Comparison of ENCODE assay signal across 9 cellular contexts in the genomic region with DNA sequence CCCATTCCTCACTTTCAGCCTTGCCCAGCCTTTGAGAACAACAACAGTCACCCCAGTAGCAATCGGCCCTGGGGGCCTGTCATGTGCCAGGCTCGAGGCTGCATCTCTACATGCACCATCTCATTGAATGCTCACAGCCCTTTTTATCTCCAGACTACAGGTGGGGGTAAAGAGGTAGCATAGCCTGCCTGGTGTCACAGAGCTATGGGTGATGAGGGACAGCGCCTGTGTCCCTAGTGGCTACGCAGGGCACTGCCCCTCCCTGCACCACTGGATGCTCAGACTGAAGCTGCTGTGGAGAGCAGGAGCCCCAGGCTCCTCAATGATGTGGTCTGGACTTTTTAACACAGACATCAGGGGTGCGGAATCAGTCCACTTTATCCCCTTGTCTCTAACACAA. TPM values are rescaled to one million over a fixed set of nuclear protein-coding genes. Genes with fewer than 3 reads are reported as not detected.
DNase-seq lines count a peak whose midpoint lies in the region; ATAC-seq, FAIRE-seq and TF ChIP-seq lines count a peak whose summit lies in the region.
"Had no signal": no experiment of that assay in that cellular context is flagged by ENCODE, and none has a peak within 500 bp of the region (broad histone marks: within the 10 kb centered on the region; RNA-seq: fewer than 3 reads in every experiment).

No MANE protein-coding gene starts in this region.

- H3K4me3 ChIP-seq in dorsolateral prefrontal cortex = peak overlapping the region in 55 of 59 donors; percentile 4 to 79 (median 62)
- no peak overlapping the region for H3K4me3 ChIP-seq in pancreas
- H3K4me3 ChIP-seq in left lung = no peak overlapping the region

- intact Hi-C loops in dorsolateral prefrontal cortex (cut with DNase I) (no loop called here), pancreas (cut with DNase I) (no loop called here), left lung (cut with DNase I) (no loop called here)

- ATAC-seq in pancreas = peak in 3 of 4 donors; percentile 39 to 60 (median 58)
- ATAC-seq in left lung = no peak
- no peak for ATAC-seq in GM18517 (IDR thresholded peaks at IDR 0.05; ENCODE audit: unreplicated experiment)

- H3K36me3 ChIP-seq in pancreas (no peaks in the 10 kb centered on the region), left lung (no peaks in the 10 kb centered on the region)

- WGBS in pancreas, 2 donors = 57 to 64% methylated on average over 5 of the region's 5 CpGs

- no peaks in the 10 kb centered on the region for H3K27me3 ChIP-seq in dorsolateral prefrontal cortex
- H3K27me3 ChIP-seq in pancreas = no peaks in the 10 kb centered on the region
- H3K27me3 ChIP-seq in left lung = peaks cover 0 to 23% of the 10 kb centered on the region in 2 donors

- H3K27ac ChIP-seq in dorsolateral prefrontal cortex (peak overlapping the region in 53 of 59 donors; percentile 9 to 93 (median 76)), pancreas (no peak overlapping the region), left lung (no peak overlapping the region)

- peak in 32 of 56 donors; percentile 7 to 49 (median 26) for TF ChIP-seq CTCF in dorsolateral prefrontal cortex (IDR thresholded peaks at IDR 0.05 in 54 of 56, conservative IDR thresholded peaks at IDR 0.05 in 2 of 56; ENCODE audit: low read depth in 1 of 56, partially characterized antibody in 56 of 56)
- TF ChIP-seq CTCF in pancreas (IDR thresholded peaks at IDR 0.05) = peak in 2 of 4 donors; percentile 23 to 30
- TF ChIP-seq CTCF in left lung (IDR thresholded peaks at IDR 0.05) = no peak

- FAIRE-seq in pancreas (lab: Jason Lieb, UNC) = no peak

- H3K9me3 ChIP-seq in pancreas (no peaks in the 10 kb centered on the region), left lung (no peaks in the 10 kb centered on the region)

- H3K4me1 ChIP-seq in pancreas (no peaks in the 10 kb centered on the region), left lung (no peaks in the 10 kb centered on the region)

- DNase-seq in NCI-H1092 treated with DMSO at 0.1 percent for 48 hours (lab: John Stamatoyannopoulos, UW) = peak; percentile 11
- no peak for DNase-seq in NCI-H1092 (lab: John Stamatoyannopoulos, UW)
- peak; percentile 6 for DNase-seq in LoVo (ENCODE audit: low spot score)
- peak in 1 of 10 donors; percentile 40 for DNase-seq in dorsolateral prefrontal cortex
- peak in 1 of 6 donors; percentile 48 for DNase-seq in pancreas
- no peak for DNase-seq in left lung
- no peak for DNase-seq in NCI-H524 treated with DMSO at 0.1 percent for 48 hours (lab: John Stamatoyannopoulos, UW)
- DNase-seq: HCEC 1CT had no signal

RNA-seq across cellular contexts. Expression of gene CAMK2A, which starts 2.8 kb away (rescaled TPM):
- total RNA-seq in dorsolateral prefrontal cortex = 1,000 to 10,000 TPM in 71 of 120 experiments, 100 to 1,000 TPM in 49; 264 to 1,671 (median 1,064) TPM
- total RNA-seq in pancreas = under 1 TPM in 4 of 6 donors, not detected in 2; 0.03 to 0.19 (median 0.06) TPM
- polyA plus RNA-seq in pancreas = under 1 TPM in 1 of 2 donors, not detected in 1; 0.12 TPM
- total RNA-seq in left lung = 1 to 10 TPM in 1 of 2 donors, under 1 TPM in 1; 0.64 to 1.2 TPM

RNA-seq across cellular contexts. Expression of gene ARSI, which starts 15.9 kb away (rescaled TPM):
- total RNA-seq in dorsolateral prefrontal cortex (1 to 10 TPM in 112 of 120 experiments, under 1 TPM in 8; 0.35 to 9.0 (median 2.2) TPM), pancreas (under 1 TPM in 5 of 6 donors, not detected in 1; 0.14 to 0.87 (median 0.24) TPM), left lung (1 to 10 TPM; 6.6 to 7.5 TPM)
- not detected for polyA plus RNA-seq in pancreas

Comparison
In these comparisons a context has a peak if more than half of its experiments do, and no peak if none do; other contexts are left out.
1. DNase-seq: peak in NCI-H1092 treated with DMSO at 0.1 percent for 48 hours (single experiment) and LoVo (single experiment); none in NCI-H1092 (single experiment), left lung (0 of 2) and NCI-H524 treated with DMSO at 0.1 percent for 48 hours (single experiment).
2. H3K27ac ChIP-seq: peak in dorsolateral prefrontal cortex (53 of 59); none in pancreas (0 of 4) and left lung (0 of 2).
3. H3K4me3 ChIP-seq: peak in dorsolateral prefrontal cortex (55 of 59); none in pancreas (0 of 4) and left lung (0 of 2).
4. CTCF ChIP-seq: peak in dorsolateral prefrontal cortex (32 of 56); none in left lung (0 of 2).
5. ATAC-seq: peak in pancreas (3 of 4); none in left lung (single experiment) and GM18517 (single experiment).
6. RNA of gene CAMK2A, which starts 2.8 kb away (total RNA-seq): 264 to 1,671 TPM in dorsolateral prefrontal cortex; 0.64 to 1.2 TPM in left lung and 0.03 to 0.19 TPM in pancreas; every median in the first group is over 100 times any median in the second.